9 cellular contexts compared by ENCODE assay signal in the genomic region with DNA sequence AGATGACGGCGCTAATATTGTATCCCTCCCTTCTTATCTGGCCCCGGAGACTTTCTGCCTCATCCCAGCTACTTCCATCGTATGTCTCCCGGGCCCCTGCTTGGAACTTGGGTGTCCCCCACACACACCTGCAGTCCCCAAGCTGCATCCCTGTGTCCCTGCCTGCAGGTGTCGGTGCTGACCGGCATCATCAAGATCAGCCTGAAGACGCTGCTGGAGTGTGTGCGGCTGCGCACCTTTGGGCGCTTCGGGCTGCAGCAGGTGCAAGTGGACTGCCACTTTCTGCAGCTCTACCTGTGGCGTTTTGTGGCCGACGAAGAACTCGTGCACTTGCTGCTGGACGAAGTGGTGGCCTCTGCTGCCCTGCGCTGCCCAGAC. TPM values are rescaled to one million over a fixed set of nuclear protein-coding genes. Genes with fewer than 3 reads are reported as not detected.
A peak's percentile ranks its signal among the peaks of the same experiment; 100 is the strongest.
DNase-seq lines count a peak whose midpoint lies in the region; ATAC-seq, FAIRE-seq and TF ChIP-seq lines count a peak whose summit lies in the region.
"Had no signal": no experiment of that assay in that cellular context is flagged by ENCODE, and none has a peak within 500 bp of the region (broad histone marks: within the 10 kb centered on the region; RNA-seq: fewer than 3 reads in every experiment).

No MANE protein-coding gene starts in this region.

- H3K9me2 ChIP-seq in DOHH2 (replicated peaks; ENCODE audit: control insufficient read depth, low read length) (no peaks in the 10 kb centered on the region), PC-3 (replicated peaks; ENCODE audit: low read length) (no peaks in the 10 kb centered on the region)

- CTCF ChIA-PET in PC-3 (lab: Charles Lee): interaction anchor here (1.3 kb wide), 1 partner anchor 11 kb away, joined by 3 read pairs; a partner anchor contains a TSS

- H3K36me3 Mint-ChIP-seq in glutamatergic neuron (ENCODE audit: unreplicated experiment): no peaks in the 10 kb centered on the region

- H3K9me3 ChIP-seq in DOHH2 (ENCODE audit: control insufficient read depth, insufficient read depth, low read length) (no peaks in the 10 kb centered on the region), PC-3 (ENCODE audit: low read length) (no peaks in the 10 kb centered on the region), skeletal muscle tissue (ENCODE audit: control insufficient read depth in 3 of 3, low read length in 3 of 3) (no peaks in the 10 kb centered on the region)
- H3K9me3 ChIP-seq: pancreas had no signal

- no peak for DNase-seq in PC-3
- DNase-seq in glutamatergic neuron: no peak
- DNase-seq in head of caudate nucleus: no peak
- DNase-seq in mesenteric fat pad (ENCODE audit: low spot score): no peak
- no peak for DNase-seq in HPDE6-E6E7 (ENCODE audit: extremely low spot score)
- no peak for DNase-seq in D721Med (ENCODE audit: insufficient read length, low spot score)

- peak overlapping the region; percentile 43 for H3K27ac Mint-ChIP-seq in glutamatergic neuron (ENCODE audit: unreplicated experiment)

- H3K27ac ChIP-seq in DOHH2 (ENCODE audit: low read depth, low read length) (no peak overlapping the region), PC-3 (ENCODE audit: low read length) (no peak overlapping the region), skeletal muscle tissue (ENCODE audit: low read depth, low read length) (no peak overlapping the region)

- no peak overlapping the region for H2AFZ ChIP-seq in PC-3 (ENCODE audit: low read length)

- H3K4me1 ChIP-seq in DOHH2 (ENCODE audit: control insufficient read depth, low read length): peaks cover 47% of the 10 kb centered on the region
- H3K4me1 ChIP-seq in PC-3 (ENCODE audit: insufficient read depth, low read length): peaks cover 13% of the 10 kb centered on the region
- H3K4me1 ChIP-seq in skeletal muscle tissue (ENCODE audit: control insufficient read depth in 3 of 3, insufficient read depth in 3 of 3, low read length in 3 of 3): peaks cover 27 to 53% (median 45%) of the 10 kb centered on the region in 3 donors

- POLR2A ChIA-PET in PC-3 (lab: Charles Lee; ENCODE audit: unreplicated experiment): interaction anchor here (0.6 to 1.0 kb wide), 2 partner anchors 11 to 71 kb away, joined by 3 read pairs; a partner anchor contains a TSS

- H3K4me3 ChIP-seq in DOHH2 (ENCODE audit: low read length): peak overlapping the region; percentile 83
- no peak overlapping the region for H3K4me3 ChIP-seq in PC-3 (ENCODE audit: low read length)
- H3K4me3 ChIP-seq in skeletal muscle tissue (ENCODE audit: low read length in 3 of 3): peak overlapping the region; percentile 35 to 64 (median 54)

- H3K27me3 ChIP-seq in DOHH2 (ENCODE audit: control insufficient read depth, low read length) (no peaks in the 10 kb centered on the region), PC-3 (ENCODE audit: low read length) (no peaks in the 10 kb centered on the region), skeletal muscle tissue (ENCODE audit: control insufficient read depth in 3 of 3, insufficient read depth in 3 of 3, low read length in 3 of 3) (no peaks in the 10 kb centered on the region)
- H3K27me3 ChIP-seq: pancreas had no signal

- H3K9ac ChIP-seq in PC-3 (ENCODE audit: low read length) (no peak overlapping the region), skeletal muscle tissue (ENCODE audit: low read depth in 1 of 3, low read length in 3 of 3) (peak overlapping the region in 1 of 3 donors; percentile 60)

- no TSS peak for BruUV-seq in PC-3 (replicated peaks; lab: Mats Ljungman, UMichigan)

- no peak for FAIRE-seq in D721Med (lab: Jason Lieb, UNC)
- FAIRE-seq: pancreas had no signal

- H3F3A ChIP-seq in DOHH2 (ENCODE audit: control insufficient read depth, insufficient read depth) (peaks cover 13% of the 10 kb centered on the region), PC-3 (ENCODE audit: low read length, unreplicated experiment) (no peaks in the 10 kb centered on the region)

- H3K27me3 Mint-ChIP-seq in glutamatergic neuron (ENCODE audit: unreplicated experiment): peaks cover 19% of the 10 kb centered on the region

- TF ChIP-seq CTCF in DOHH2 (IDR thresholded peaks at IDR 0.05; ENCODE audit: low read depth, low read length, poor library complexity, severe bottlenecking) (no peak), PC-3 (conservative IDR thresholded peaks at IDR 0.05; ENCODE audit: low read depth, low read length) (no peak), glutamatergic neuron (IDR thresholded peaks at IDR 0.05; ENCODE audit: partially characterized antibody, unreplicated experiment) (no peak), D721Med (IDR thresholded peaks at IDR 0.05; ENCODE audit: insufficient read depth, missing control alignments) (no peak)

- peaks cover 15% of the 10 kb centered on the region for H3K9me3 Mint-ChIP-seq in glutamatergic neuron (ENCODE audit: unreplicated experiment)

- ATAC-seq in PC-3: no peak

- H3K4me3 Mint-ChIP-seq in glutamatergic neuron (ENCODE audit: unreplicated experiment): peak overlapping the region; percentile 95

- no peaks in the 10 kb centered on the region for H4K20me1 ChIP-seq in DOHH2 (ENCODE audit: control insufficient read depth, insufficient read depth, low read depth, low read length)
- H4K20me1 ChIP-seq in PC-3 (ENCODE audit: low read length): no peaks in the 10 kb centered on the region

- H3K4me2 ChIP-seq in DOHH2 (ENCODE audit: low read length) (peak overlapping the region; percentile 61), PC-3 (ENCODE audit: low read length) (peak overlapping the region; percentile 97)

- H3K4me1 Mint-ChIP-seq in glutamatergic neuron (ENCODE audit: low read depth, unreplicated experiment): peaks cover 10% of the 10 kb centered on the region

- H3K36me3 ChIP-seq in DOHH2 (ENCODE audit: control insufficient read depth, low read length) (peaks cover 56% of the 10 kb centered on the region), PC-3 (ENCODE audit: low read depth, low read length) (no peaks in the 10 kb centered on the region), skeletal muscle tissue (ENCODE audit: control insufficient read depth in 3 of 3, insufficient read depth in 3 of 3, low read length in 3 of 3) (peaks cover 26 to 32% (median 28%) of the 10 kb centered on the region in 3 donors)

- peaks cover 41% of the 10 kb centered on the region for H3K79me2 ChIP-seq in DOHH2 (ENCODE audit: control insufficient read depth, low read length)
- peaks cover 10% of the 10 kb centered on the region for H3K79me2 ChIP-seq in PC-3 (ENCODE audit: low read length)

- intact Hi-C loops in PC-3 (cut with micrococcal nuclease) (no loop called here), head of caudate nucleus (cut with DNase I) (loop anchor here (10.0 kb wide), 1 partner anchor 186 kb away; a partner anchor contains a TSS)

RNA-seq across cellular contexts. Expression of a gene that starts 0.5 kb away (rescaled TPM):
- 38.4 and 44.2 TPM in 2 replicates for total RNA-seq in PC-3 (2014; rRNA removed)
- total RNA-seq in glutamatergic neuron (ENCODE audit: unreplicated experiment): 241 TPM
- total RNA-seq in skeletal muscle tissue: 8.4 TPM
- 22.1 TPM for total RNA-seq in mesenteric fat pad

RNA-seq across cellular contexts. Expression of a gene that starts 6.4 kb away (rescaled TPM):
- total RNA-seq in PC-3 (2014; rRNA removed) (48.2 and 59.0 TPM in 2 replicates), glutamatergic neuron (ENCODE audit: unreplicated experiment) (4.1 TPM), skeletal muscle tissue (4.2 TPM), mesenteric fat pad (11.5 TPM)

RNA-seq across cellular contexts. Expression of a gene that starts 10.8 kb away (rescaled TPM):
- total RNA-seq in PC-3 (2014; rRNA removed) (1,119 and 1,157 TPM in 2 replicates), glutamatergic neuron (ENCODE audit: unreplicated experiment) (560 TPM), skeletal muscle tissue (292 TPM), mesenteric fat pad (617 TPM)

RNA-seq across cellular contexts. Expression of a gene that starts 11.0 kb away (rescaled TPM):
- total RNA-seq in PC-3 (2014; rRNA removed): 163 and 183 TPM in 2 replicates
- total RNA-seq in glutamatergic neuron (ENCODE audit: unreplicated experiment): 32.9 TPM
- 21.4 TPM for total RNA-seq in skeletal muscle tissue
- 26.1 TPM for total RNA-seq in mesenteric fat pad

RNA-seq across cellular contexts. Expression of a gene that starts 15.1 kb away (rescaled TPM):
- 414 and 743 TPM in 2 replicates for total RNA-seq in PC-3 (2014; rRNA removed)
- 105 TPM for total RNA-seq in glutamatergic neuron (ENCODE audit: unreplicated experiment)
- 166 TPM for total RNA-seq in skeletal muscle tissue
- 86.6 TPM for total RNA-seq in mesenteric fat pad
